Comparison of ENCODE assay signal across 22 cellular contexts in the genomic region with DNA sequence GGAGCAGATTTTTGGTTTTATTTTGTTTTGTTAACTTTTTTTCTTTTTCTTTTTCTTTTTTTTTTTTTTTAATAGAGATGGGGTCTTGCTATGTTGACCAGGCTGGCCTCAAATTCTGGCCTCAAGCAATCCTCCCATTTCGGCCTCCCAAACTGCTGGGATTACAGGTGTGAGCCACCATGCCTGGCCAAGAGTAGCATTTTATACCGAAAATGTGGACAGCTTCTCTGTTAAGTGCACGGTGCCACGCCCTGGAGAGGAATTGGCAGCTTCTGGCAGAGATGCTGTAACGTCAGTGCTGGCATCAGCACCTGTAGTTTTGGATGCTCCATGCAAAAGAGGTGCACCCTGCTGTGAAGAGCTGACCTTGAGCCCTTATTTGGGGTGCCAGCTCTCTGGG. TPM values are rescaled to one million over a fixed set of nuclear protein-coding genes. Genes with fewer than 3 reads are reported as not detected.
A peak's percentile ranks its signal among the peaks of the same experiment; 100 is the strongest.
DNase-seq lines count a peak whose midpoint lies in the region; ATAC-seq and TF ChIP-seq lines count a peak whose summit lies in the region.
"Had no signal": no experiment of that assay in that cellular context is flagged by ENCODE, and none has a peak within 500 bp of the region (broad histone marks: within the 10 kb centered on the region; RNA-seq: fewer than 3 reads in every experiment).

No MANE protein-coding gene starts in this region.

- H3K4me1 Mint-ChIP-seq in activated naive CD8-positive, alpha-beta T cell treated with anti-CD3 and anti-CD28 coated beads for 36 hours = no peaks in the 10 kb centered on the region
- no peaks in the 10 kb centered on the region for H3K4me1 Mint-ChIP-seq in activated naive CD8-positive, alpha-beta T cell treated with anti-CD3 and anti-CD28 coated beads, Interleukin-2, amount 50 U/mL, for 24 hours

- peak overlapping the region; percentile 29 for H3K27ac Mint-ChIP-seq in activated naive CD8-positive, alpha-beta T cell treated with anti-CD3 and anti-CD28 coated beads for 36 hours
- no peak overlapping the region for H3K27ac Mint-ChIP-seq in activated naive CD8-positive, alpha-beta T cell treated with anti-CD3 and anti-CD28 coated beads, Interleukin-2, amount 50 U/mL, for 24 hours

- H3K36me3 Mint-ChIP-seq in activated naive CD8-positive, alpha-beta T cell treated with anti-CD3 and anti-CD28 coated beads for 36 hours = peaks cover 35% of the 10 kb centered on the region
- H3K36me3 Mint-ChIP-seq in activated naive CD8-positive, alpha-beta T cell treated with anti-CD3 and anti-CD28 coated beads, Interleukin-2, amount 50 U/mL, for 24 hours (ENCODE audit: low read depth) = peaks cover 46% of the 10 kb centered on the region

- no peak for DNase-seq in activated naive CD8-positive, alpha-beta T cell treated with anti-CD3 and anti-CD28 coated beads for 36 hours
- DNase-seq in activated naive CD8-positive, alpha-beta T cell treated with anti-CD3 and anti-CD28 coated beads, Interleukin-2, amount 50 U/mL, for 24 hours = no peak
- DNase-seq in ascending aorta (ENCODE audit: low spot score in 2 of 2) (peak in 1 of 2 donors; percentile 30), lower lobe of right lung (peak; percentile 13), upper lobe of right lung (peak; percentile 27), T-helper 2 cell (no peak)
- DNase-seq: 8988T; CD4-positive, alpha-beta memory T cell; GDM1; GM23248; Karpas-422; MG63; NCI-H1092; NCI-H1694; NCI-H2107; NCI-H2227 treated with DMSO at 0.1 percent for 48 hours; NCI-H524; SHP77 had no signal

- H3K4me1 ChIP-seq in ascending aorta (no peaks in the 10 kb centered on the region), lower lobe of right lung (no peaks in the 10 kb centered on the region), upper lobe of right lung (peaks cover 5% of the 10 kb centered on the region)
- H3K4me1 ChIP-seq: Peyer's patch had no signal

- H3K4me3 Mint-ChIP-seq in activated naive CD8-positive, alpha-beta T cell treated with anti-CD3 and anti-CD28 coated beads for 36 hours = no peak overlapping the region
- no peak overlapping the region for H3K4me3 Mint-ChIP-seq in activated naive CD8-positive, alpha-beta T cell treated with anti-CD3 and anti-CD28 coated beads, Interleukin-2, amount 50 U/mL, for 24 hours
- H3K4me3 Mint-ChIP-seq: CD4-positive, alpha-beta memory T cell had no signal

- no peaks in the 10 kb centered on the region for H3K9me3 ChIP-seq in ascending aorta
- H3K9me3 ChIP-seq in lower lobe of right lung = no peaks in the 10 kb centered on the region
- H3K9me3 ChIP-seq in upper lobe of right lung = no peaks in the 10 kb centered on the region
- H3K9me3 ChIP-seq: MG63, Peyer's patch had no signal

- peaks cover 12 to 23% of the 10 kb centered on the region in 2 donors for H3K36me3 ChIP-seq in ascending aorta
- H3K36me3 ChIP-seq in lower lobe of right lung = peaks cover 82% of the 10 kb centered on the region
- peaks cover 51% of the 10 kb centered on the region for H3K36me3 ChIP-seq in upper lobe of right lung

- intact Hi-C loops in ascending aorta (cut with DNase I) (no loop called here), lower lobe of right lung (cut with DNase I) (no loop called here), upper lobe of right lung (cut with DNase I) (no loop called here)

- no peak for ATAC-seq in activated naive CD8-positive, alpha-beta T cell treated with anti-CD3 and anti-CD28 coated beads, Interleukin-2, amount 50 U/mL, for 24 hours
- ATAC-seq in lower lobe of right lung = no peak
- no peak for ATAC-seq in upper lobe of right lung
- ATAC-seq in HG02759 (IDR thresholded peaks at IDR 0.05; ENCODE audit: unreplicated experiment) = no peak
- no peak for ATAC-seq in HG02970 (IDR thresholded peaks at IDR 0.05; ENCODE audit: low FRiP score, unreplicated experiment)
- ATAC-seq: GM12878 had no signal

- H3K27ac ChIP-seq in ascending aorta = peak overlapping the region; percentile 19 to 42
- no peak overlapping the region for H3K27ac ChIP-seq in lower lobe of right lung
- H3K27ac ChIP-seq in upper lobe of right lung = no peak overlapping the region
- H3K27ac ChIP-seq: GM23248, Peyer's patch had no signal

- H3K4me3 ChIP-seq in ascending aorta (no peak overlapping the region), lower lobe of right lung (no peak overlapping the region), upper lobe of right lung (no peak overlapping the region)
- H3K4me3 ChIP-seq: GM12878, GM23248, MG63, Peyer's patch had no signal

- H3K27me3 Mint-ChIP-seq in activated naive CD8-positive, alpha-beta T cell treated with anti-CD3 and anti-CD28 coated beads for 36 hours = no peaks in the 10 kb centered on the region
- H3K27me3 Mint-ChIP-seq in activated naive CD8-positive, alpha-beta T cell treated with anti-CD3 and anti-CD28 coated beads, Interleukin-2, amount 50 U/mL, for 24 hours = no peaks in the 10 kb centered on the region
- H3K27me3 Mint-ChIP-seq: CD4-positive, alpha-beta memory T cell had no signal

- H3K9me3 Mint-ChIP-seq in activated naive CD8-positive, alpha-beta T cell treated with anti-CD3 and anti-CD28 coated beads for 36 hours = no peaks in the 10 kb centered on the region
- H3K9me3 Mint-ChIP-seq in activated naive CD8-positive, alpha-beta T cell treated with anti-CD3 and anti-CD28 coated beads, Interleukin-2, amount 50 U/mL, for 24 hours = no peaks in the 10 kb centered on the region
- H3K9me3 Mint-ChIP-seq: CD4-positive, alpha-beta memory T cell had no signal

- no peak for TF ChIP-seq CTCF in ascending aorta (IDR thresholded peaks at IDR 0.05)
- no peak for TF ChIP-seq CTCF in lower lobe of right lung (IDR thresholded peaks at IDR 0.05)
- no peak for TF ChIP-seq CTCF in upper lobe of right lung (IDR thresholded peaks at IDR 0.05)

- H3K27me3 ChIP-seq in ascending aorta = no peaks in the 10 kb centered on the region
- no peaks in the 10 kb centered on the region for H3K27me3 ChIP-seq in lower lobe of right lung (ENCODE audit: low read depth)
- H3K27me3 ChIP-seq in upper lobe of right lung = no peaks in the 10 kb centered on the region
- H3K27me3 ChIP-seq: MG63, Peyer's patch had no signal

RNA-seq across cellular contexts. Expression of gene IL15RA, which starts 18.2 kb away (rescaled TPM):
- 10 to 100 TPM; 27.8 to 30.0 TPM for total RNA-seq in activated naive CD8-positive, alpha-beta T cell treated with anti-CD3 and anti-CD28 coated beads for 36 hours
- total RNA-seq in ascending aorta (24.8 TPM), lower lobe of right lung (28.5 TPM), upper lobe of right lung (36.7 TPM)

Comparison
In these comparisons a context has a peak if more than half of its experiments do, and no peak if none do; other contexts are left out.
1. DNase-seq: peak in lower lobe of right lung (single experiment) and upper lobe of right lung (single experiment); none in activated naive CD8-positive, alpha-beta T cell treated with anti-CD3 and anti-CD28 coated beads for 36 hours (single experiment), activated naive CD8-positive, alpha-beta T cell treated with anti-CD3 and anti-CD28 coated beads, Interleukin-2, amount 50 U/mL, for 24 hours (single experiment) and T-helper 2 cell (0 of 5).
2. H3K27ac ChIP-seq: peak in ascending aorta (2 of 2); none in lower lobe of right lung (single experiment) and upper lobe of right lung (single experiment).